In genomic region chr1:27339213-27339612, GRCh38 we compare ENCODE assay signal across 18 cellular contexts. TPM values are rescaled to one million over a fixed set of nuclear protein-coding genes. Genes with fewer than 3 reads are reported as not detected.
A peak's percentile ranks its signal among the peaks of the same experiment; 100 is the strongest.
DNase-seq lines count a peak whose midpoint lies in the region; ATAC-seq, FAIRE-seq and TF ChIP-seq lines count a peak whose summit lies in the region.
"Had no signal": no experiment of that assay in that cellular context is flagged by ENCODE, and none has a peak within 500 bp of the region (broad histone marks: within the 10 kb centered on the region; RNA-seq: fewer than 3 reads in every experiment).

No MANE protein-coding gene starts in this region.

- H2BK120ac ChIP-seq in H1 (replicated peaks; ENCODE audit: low read depth, low read length) = no peak overlapping the region

- H3K79me2 ChIP-seq in H1 (ENCODE audit: control insufficient read depth in 1 of 2, insufficient read depth in 2 of 2, low read length in 2 of 2) = no peaks in the 10 kb centered on the region; a peak in 1 of 4 replicates

- ATAC-seq in activated naive CD4-positive, alpha-beta T cell treated with anti-CD3 and anti-CD28 coated beads, Interleukin-2, amount 50 U/mL, for 72 hours = no peak
- ATAC-seq in stimulated activated memory B cell treated with anti-CD40 and anti-IgM and Interleukin-4, amounts not matched to agents 10 μg/mL and 1 μg/mL and 100 μg/mL, for 72 hours = no peak

- H3K4me2 ChIP-seq in H1 (ENCODE audit: insufficient read depth in 1 of 2, low read depth in 2 of 2, low read length in 2 of 2) = no peak overlapping the region
- H3K4me2 ChIP-seq: PC-9 had no signal

- H3K36me3 ChIP-seq in NT2/D1 (ENCODE audit: insufficient read depth, insufficient read length, low read length) (peaks cover 30% of the 10 kb centered on the region), H1 (ENCODE audit: control insufficient read depth in 2 of 4, insufficient read depth in 4 of 4, low read length in 3 of 4) (peaks cover 0 to 9% (median 2%) of the 10 kb centered on the region in 4 experiments; a peak in 5 of 8 replicates)

- H4K91ac ChIP-seq in H1 (replicated peaks; ENCODE audit: insufficient read length, low read length) = no peak overlapping the region

- no peak overlapping the region for H2AK5ac ChIP-seq in H1 (ENCODE audit: low read depth, low read length)

- DNase-seq in activated naive CD4-positive, alpha-beta T cell treated with anti-CD3 and anti-CD28 coated beads, Interleukin-2, amount 50 U/mL, for 72 hours (ENCODE audit: low spot score in 2 of 2) = no peak
- no peak for DNase-seq in activated naive CD4-positive, alpha-beta T cell (lab: John Stamatoyannopoulos, UW)
- DNase-seq in NT2/D1 (ENCODE audit: low read depth, low spot score) = no peak
- DNase-seq in H1 (ENCODE audit: low read depth in 1 of 2, low spot score in 2 of 2) = no peak
- DNase-seq in OCI-M2 (lab: John Stamatoyannopoulos, UW; ENCODE audit: unreplicated experiment) = no peak
- no peak for DNase-seq in activated CD4-positive, CD25-positive, alpha-beta regulatory T cell (lab: John Stamatoyannopoulos, UW)
- no peak for DNase-seq in midbrain (lab: John Stamatoyannopoulos, UW)
- DNase-seq: H9; MG63; NCI-H2171 treated with DMSO at 0.1 percent for 48 hours; PC-9; stimulated activated CD4-positive, alpha-beta T cell treated with anti-CD3 and anti-CD28 coated beads, Interleukin-2, amount 100 ng/mL, for 24 hours had no signal

- H4K8ac ChIP-seq in H1 (ENCODE audit: extremely low read depth, insufficient read depth, low read length) = peak overlapping the region; percentile 7; the same call in 1 of the 2 replicates

- H3K18ac ChIP-seq in H1 (ENCODE audit: extremely low read depth, low read length) = no peak overlapping the region

- H3K4me3 ChIP-seq in NT2/D1 (ENCODE audit: insufficient read length, low read depth) (no peak overlapping the region), H1 (ENCODE audit: extremely low read depth in 1 of 4, insufficient read depth in 2 of 4, low read depth in 3 of 4, low read length in 4 of 4) (no peak overlapping the region)
- H3K4me3 ChIP-seq: MG63, PC-9 had no signal

- POLR2A ChIA-PET in H1 (lab: Charles Lee; ENCODE audit: partially characterized antibody) = interaction anchor here (0.6 to 4.8 kb wide), 6 partner anchors 11 to 48 kb away, joined by 3 to 50 read pairs (median 3); no protein-coding TSS in a partner anchor

- CTCF ChIA-PET in H1 (lab: Charles Lee; ENCODE audit: partially characterized antibody) = interaction anchor here (0.7 to 17.0 kb wide), 12 partner anchors 11 to 237 kb away, joined by 3 to 321 read pairs (median 4); no protein-coding TSS in a partner anchor

- 75% methylated on average over 5 of the region's 5 CpGs; no CpG with 5 or more reads in 1 of the 2 experiments for WGBS in H1 (ENCODE audit: extremely low coverage in 1 of 2, insufficient coverage in 1 of 2, insufficient read length in 1 of 2, insufficient replicate concordance in 2 of 2, low coverage in 1 of 2, low lambda C conversion rate in 2 of 2, missing lambda C conversion rate in 1 of 2), 2 experiments

- H3K27me3 Mint-ChIP-seq in stimulated activated memory B cell treated with anti-CD40 and anti-IgM and Interleukin-4, amounts not matched to agents 10 μg/mL and 1 μg/mL and 100 μg/mL, for 72 hours = no peaks in the 10 kb centered on the region

- no peak for TF ChIP-seq POLR2A in H1 (IDR thresholded peaks at IDR 0.05; ENCODE audit: control extremely low read depth in 1 of 2, low read depth in 2 of 2, low read length in 2 of 2)

- no peak for FAIRE-seq in H1 (lab: Jason Lieb, UNC)
- FAIRE-seq: G401.6 had no signal

- H3K9ac ChIP-seq in NT2/D1 (ENCODE audit: insufficient read length, low read depth) (peak overlapping the region; percentile 51), H1 (replicated peaks in 1 of 4; ENCODE audit: extremely low read depth in 1 of 4, low read depth in 3 of 4, low read length in 3 of 4) (no peak overlapping the region)

- H3K14ac ChIP-seq in H1 (ENCODE audit: insufficient read length) = no peak overlapping the region

- no peak overlapping the region for H2BK20ac ChIP-seq in H1 (ENCODE audit: low read length)

- H4K5ac ChIP-seq in H1 (ENCODE audit: insufficient read length, low read depth, low read length) = no peak overlapping the region

- no peak for TF ChIP-seq RAD21 in H1 (IDR thresholded peaks at IDR 0.05 in 1 of 2, conservative IDR thresholded peaks at IDR 0.05 in 1 of 2; ENCODE audit: low read depth in 2 of 2, low read length in 2 of 2)

- H3K27ac Mint-ChIP-seq in activated naive CD4-positive, alpha-beta T cell treated with anti-CD3 and anti-CD28 coated beads, Interleukin-2, amount 50 U/mL, for 72 hours = peak overlapping the region; percentile 81 to 93
- peak overlapping the region; percentile 80 for H3K27ac Mint-ChIP-seq in stimulated activated memory B cell treated with anti-CD40 and anti-IgM and Interleukin-4, amounts not matched to agents 10 μg/mL and 1 μg/mL and 100 μg/mL, for 72 hours

- H3K9me3 ChIP-seq in NT2/D1 (ENCODE audit: insufficient read depth, low read length) (no peaks in the 10 kb centered on the region), H1 (ENCODE audit: insufficient read depth in 2 of 2, low read depth in 1 of 2, low read length in 1 of 2) (no peaks in the 10 kb centered on the region)
- H3K9me3 ChIP-seq: MG63 had no signal

- H3K4me1 ChIP-seq in NT2/D1 (ENCODE audit: insufficient read depth, insufficient read length) = peaks cover 31% of the 10 kb centered on the region
- peaks cover 0 to 25% (median 20%) of the 10 kb centered on the region in 4 experiments; a peak in 6 of 7 replicates for H3K4me1 ChIP-seq in H1 (replicated peaks in 1 of 4; ENCODE audit: control insufficient read depth in 3 of 4, insufficient read depth in 4 of 4, low read length in 3 of 4)

- TF ChIP-seq CTCF in H1 (IDR thresholded peaks at IDR 0.05; ENCODE audit: control extremely low read depth in 1 of 3, insufficient read depth in 1 of 3, low read depth in 1 of 3, low read length in 3 of 3) = no peak

- H3K23ac ChIP-seq in H1 (ENCODE audit: insufficient read length) = no peak overlapping the region

- H3K36me3 Mint-ChIP-seq in activated naive CD4-positive, alpha-beta T cell treated with anti-CD3 and anti-CD28 coated beads, Interleukin-2, amount 50 U/mL, for 72 hours = peaks cover 5 to 8% of the 10 kb centered on the region in 2 donors
- H3K36me3 Mint-ChIP-seq in stimulated activated memory B cell treated with anti-CD40 and anti-IgM and Interleukin-4, amounts not matched to agents 10 μg/mL and 1 μg/mL and 100 μg/mL, for 72 hours = peaks cover 29% of the 10 kb centered on the region

- H4K20me1 ChIP-seq in H1 (replicated peaks in 1 of 2; ENCODE audit: control insufficient read depth in 1 of 2, insufficient read depth in 2 of 2, low read length in 2 of 2) = peaks cover 2 to 3% of the 10 kb centered on the region in 2 experiments

- no peak overlapping the region for H3K56ac ChIP-seq in H1 (replicated peaks; ENCODE audit: insufficient read length, low read depth, low read length)

- H2BK15ac ChIP-seq in H1 (ENCODE audit: low read length) = no peak overlapping the region

- no peak overlapping the region for H2BK12ac ChIP-seq in H1 (ENCODE audit: low read depth, low read length)

- H3K4me1 Mint-ChIP-seq in stimulated activated memory B cell treated with anti-CD40 and anti-IgM and Interleukin-4, amounts not matched to agents 10 μg/mL and 1 μg/mL and 100 μg/mL, for 72 hours = peaks cover 55% of the 10 kb centered on the region

- H3K27me3 ChIP-seq in NT2/D1 (ENCODE audit: insufficient read depth, insufficient read length) = no peaks in the 10 kb centered on the region
- peaks cover 0 to 2% (median 0%) of the 10 kb centered on the region in 4 experiments; a peak in 1 of 7 replicates for H3K27me3 ChIP-seq in H1 (replicated peaks in 1 of 4; ENCODE audit: control insufficient read depth in 3 of 4, extremely low read depth in 1 of 4, insufficient read depth in 3 of 4, low read length in 3 of 4)
- H3K27me3 ChIP-seq: MG63 had no signal

- H3K9me3 Mint-ChIP-seq in activated naive CD4-positive, alpha-beta T cell treated with anti-CD3 and anti-CD28 coated beads, Interleukin-2, amount 50 U/mL, for 72 hours = no peaks in the 10 kb centered on the region
- H3K9me3 Mint-ChIP-seq in stimulated activated memory B cell treated with anti-CD40 and anti-IgM and Interleukin-4, amounts not matched to agents 10 μg/mL and 1 μg/mL and 100 μg/mL, for 72 hours = no peaks in the 10 kb centered on the region
- H3K9me3 Mint-ChIP-seq: H9 had no signal

- H3K4ac ChIP-seq in H1 (replicated peaks; ENCODE audit: insufficient read length, low read depth, low read length) = no peak overlapping the region

- H2AFZ ChIP-seq in H1 (ENCODE audit: low read length) = no peak overlapping the region
- H2AFZ ChIP-seq: PC-9 had no signal

- no peak overlapping the region; the same call in 1 of the 2 replicates for H3K27ac ChIP-seq in H1 (ENCODE audit: low read depth, low read length)
- H3K27ac ChIP-seq: PC-9 had no signal

- no peak overlapping the region for H2BK5ac ChIP-seq in H1 (ENCODE audit: low read depth, low read length)

- H3K23me2 ChIP-seq in H1 (ENCODE audit: low read depth, low read length) = peaks cover 6% of the 10 kb centered on the region; the same call in 1 of the 2 replicates

- H3K4me3 Mint-ChIP-seq in stimulated activated memory B cell treated with anti-CD40 and anti-IgM and Interleukin-4, amounts not matched to agents 10 μg/mL and 1 μg/mL and 100 μg/mL, for 72 hours = no peak overlapping the region

- no peak for TF ChIP-seq EP300 in H1 (IDR thresholded peaks at IDR 0.05; ENCODE audit: borderline replicate concordance in 1 of 2, low read depth in 2 of 2, low read length in 2 of 2)

- H3K79me1 ChIP-seq in H1 (ENCODE audit: low read depth, low read length) = no peaks in the 10 kb centered on the region

RNA-seq across cellular contexts. Expression of gene SYTL1, which starts 2.6 kb away (rescaled TPM):
- total RNA-seq in activated naive CD4-positive, alpha-beta T cell treated with anti-CD3 and anti-CD28 coated beads, Interleukin-2, amount 50 U/mL, for 72 hours = 10 to 100 TPM; 15.6 to 35.1 TPM
- total RNA-seq in H1 (2021; fragmentation: NEBNext Ultra II Directional; extraction: Animal tissue kit (Norgen Biotek cat#: 25700)) = 6.4 and 8.8 TPM in 2 replicates
- 19.5 and 33.8 TPM in 2 replicates for polyA plus RNA-seq in H1 (2011; rRNA removed)
- polyA plus RNA-seq in H1 (2011; cell fraction: cytosol; rRNA removed) = 14.6 TPM
- polyA plus RNA-seq in H1 (2011; cell fraction: nucleus; rRNA removed) = 63.0 TPM
- polyA plus RNA-seq in H1 (2012, experiment 1 of 2) = 4.0 to 13.1 TPM (median 10.8 TPM) in 4 replicates
- polyA plus RNA-seq in H1 (2012, experiment 2 of 2) = 6.3 TPM
- 8.5 TPM for polyA plus RNA-seq in H1 (2013, experiment 1 of 2)
- 8.4 TPM for polyA plus RNA-seq in H1 (2013, experiment 2 of 2)
- 2.9 and 5.0 TPM in 2 replicates for polyA minus RNA-seq in H1 (2011; rRNA and poly(A)+ RNA removed)
- polyA minus RNA-seq in H1 (2011; cell fraction: cytosol; rRNA and poly(A)+ RNA removed) = 5.7 TPM
- 13.1 TPM for polyA minus RNA-seq in H1 (2011; cell fraction: nucleus; rRNA and poly(A)+ RNA removed)

RNA-seq across cellular contexts. Expression of gene TMEM222, which starts 17.2 kb away (rescaled TPM):
- total RNA-seq in activated naive CD4-positive, alpha-beta T cell treated with anti-CD3 and anti-CD28 coated beads, Interleukin-2, amount 50 U/mL, for 72 hours = 10 to 100 TPM; 26.9 to 29.8 TPM
- total RNA-seq in H1 (2021; fragmentation: NEBNext Ultra II Directional; extraction: Animal tissue kit (Norgen Biotek cat#: 25700)) = 25.1 and 27.0 TPM in 2 replicates
- polyA plus RNA-seq in H1 (2011; rRNA removed) = 51.8 and 66.9 TPM in 2 replicates
- polyA plus RNA-seq in H1 (2011; cell fraction: cytosol; rRNA removed) = 43.2 TPM
- polyA plus RNA-seq in H1 (2011; cell fraction: nucleus; rRNA removed) = 65.9 TPM
- polyA plus RNA-seq in H1 (2012, experiment 1 of 2) = 20.3 to 36.3 TPM (median 33.4 TPM) in 4 replicates
- 36.8 TPM for polyA plus RNA-seq in H1 (2012, experiment 2 of 2)
- 28.6 TPM for polyA plus RNA-seq in H1 (2013, experiment 1 of 2)
- polyA plus RNA-seq in H1 (2013, experiment 2 of 2) = 31.1 TPM
- 28.8 and 31.6 TPM in 2 replicates for polyA minus RNA-seq in H1 (2011; rRNA and poly(A)+ RNA removed)
- polyA minus RNA-seq in H1 (2011; cell fraction: cytosol; rRNA and poly(A)+ RNA removed) = 17.0 TPM
- polyA minus RNA-seq in H1 (2011; cell fraction: nucleus; rRNA and poly(A)+ RNA removed) = 33.2 TPM

RNA-seq across cellular contexts. Expression of gene MAP3K6, which starts 27.5 kb away (rescaled TPM):
- total RNA-seq in activated naive CD4-positive, alpha-beta T cell treated with anti-CD3 and anti-CD28 coated beads, Interleukin-2, amount 50 U/mL, for 72 hours = 10 to 100 TPM in 1 of 2 donors, 1 to 10 TPM in 1; 5.5 to 14.7 TPM
- total RNA-seq in H1 (2021; fragmentation: NEBNext Ultra II Directional; extraction: Animal tissue kit (Norgen Biotek cat#: 25700)) = 7.6 and 11.2 TPM in 2 replicates
- 7.4 and 10.3 TPM in 2 replicates for polyA plus RNA-seq in H1 (2011; rRNA removed)
- polyA plus RNA-seq in H1 (2011; cell fraction: cytosol; rRNA removed) = 6.7 TPM
- 40.8 TPM for polyA plus RNA-seq in H1 (2011; cell fraction: nucleus; rRNA removed)
- 8.5 to 12.5 TPM (median 9.7 TPM) in 4 replicates for polyA plus RNA-seq in H1 (2012, experiment 1 of 2)
- polyA plus RNA-seq in H1 (2012, experiment 2 of 2) = 9.5 TPM
- polyA plus RNA-seq in H1 (2013, experiment 1 of 2) = 10.9 TPM
- polyA plus RNA-seq in H1 (2013, experiment 2 of 2) = 10.7 TPM
- polyA minus RNA-seq in H1 (2011; rRNA and poly(A)+ RNA removed) = 4.6 and 5.6 TPM in 2 replicates
- polyA minus RNA-seq in H1 (2011; cell fraction: cytosol; rRNA and poly(A)+ RNA removed) = 2.6 TPM
- 11.6 TPM for polyA minus RNA-seq in H1 (2011; cell fraction: nucleus; rRNA and poly(A)+ RNA removed)

RNA-seq across cellular contexts. Expression of gene FCN3, which starts 35.4 kb away (rescaled TPM):
- total RNA-seq in activated naive CD4-positive, alpha-beta T cell treated with anti-CD3 and anti-CD28 coated beads, Interleukin-2, amount 50 U/mL, for 72 hours = not detected
- 0.30 TPM in 1 of 2 replicates, not detected in the other for total RNA-seq in H1 (2021; fragmentation: NEBNext Ultra II Directional; extraction: Animal tissue kit (Norgen Biotek cat#: 25700))
- 0.35 and 0.57 TPM in 2 replicates for polyA plus RNA-seq in H1 (2011; rRNA removed)
- polyA plus RNA-seq in H1 (2011; cell fraction: cytosol; rRNA removed) = 0.32 TPM
- 0.90 TPM for polyA plus RNA-seq in H1 (2011; cell fraction: nucleus; rRNA removed)
- polyA plus RNA-seq in H1 (2012, experiment 1 of 2) = 0.28 to 0.78 TPM (median 0.40 TPM) in 3 of 4 replicates, not detected in the other
- polyA plus RNA-seq in H1 (2012, experiment 2 of 2) = not detected
- 0.47 TPM for polyA plus RNA-seq in H1 (2013, experiment 1 of 2)
- 0.28 TPM for polyA plus RNA-seq in H1 (2013, experiment 2 of 2)
- not detected in 2 replicates for polyA minus RNA-seq in H1 (2011; rRNA and poly(A)+ RNA removed)
- polyA minus RNA-seq in H1 (2011; cell fraction: cytosol; rRNA and poly(A)+ RNA removed) = not detected
- not detected for polyA minus RNA-seq in H1 (2011; cell fraction: nucleus; rRNA and poly(A)+ RNA removed)
- total RNA-seq: activated CD8-positive, alpha-beta memory T cell treated with anti-CD3 and anti-CD28 coated beads for 36 hours; dermis microvascular lymphatic vessel endothelial cell; PC-9; renal cortical epithelial cell; T-helper 2 cell treated with Interferon-gamma antibody and Interleukin-4, amounts not matched to agents 100 ng/mL and 5 ng/mL, for 36 hours had no signal

RNA-seq across cellular contexts. Expression of gene CD164L2, which starts 43.9 kb away (rescaled TPM):
- total RNA-seq in activated naive CD4-positive, alpha-beta T cell treated with anti-CD3 and anti-CD28 coated beads, Interleukin-2, amount 50 U/mL, for 72 hours = not detected
- 3.3 and 3.8 TPM in 2 replicates for total RNA-seq in H1 (2021; fragmentation: NEBNext Ultra II Directional; extraction: Animal tissue kit (Norgen Biotek cat#: 25700))
- polyA plus RNA-seq in H1 (2011; rRNA removed) = 3.3 and 5.5 TPM in 2 replicates
- 6.5 TPM for polyA plus RNA-seq in H1 (2011; cell fraction: cytosol; rRNA removed)
- 26.5 TPM for polyA plus RNA-seq in H1 (2011; cell fraction: nucleus; rRNA removed)
- polyA plus RNA-seq in H1 (2012, experiment 1 of 2) = 3.0 to 4.1 TPM (median 3.4 TPM) in 4 replicates
- 2.5 TPM for polyA plus RNA-seq in H1 (2012, experiment 2 of 2)
- 1.9 TPM for polyA plus RNA-seq in H1 (2013, experiment 1 of 2)
- 1.7 TPM for polyA plus RNA-seq in H1 (2013, experiment 2 of 2)
- 0.63 and 1.5 TPM in 2 replicates for polyA minus RNA-seq in H1 (2011; rRNA and poly(A)+ RNA removed)
- not detected for polyA minus RNA-seq in H1 (2011; cell fraction: cytosol; rRNA and poly(A)+ RNA removed)
- polyA minus RNA-seq in H1 (2011; cell fraction: nucleus; rRNA and poly(A)+ RNA removed) = 3.1 TPM
- total RNA-seq: activated CD8-positive, alpha-beta memory T cell treated with anti-CD3 and anti-CD28 coated beads for 36 hours; dermis microvascular lymphatic vessel endothelial cell; renal cortical epithelial cell; T-helper 2 cell treated with Interferon-gamma antibody and Interleukin-4, amounts not matched to agents 100 ng/mL and 5 ng/mL, for 36 hours had no signal
